ENCODE assay signal across 8 cellular contexts in genomic region chr20:62143976-62144825, GRCh38. TPM values are rescaled to one million over a fixed set of nuclear protein-coding genes. Genes with fewer than 3 reads are reported as not detected.
DNase-seq lines count a peak whose midpoint lies in the region; ATAC-seq, FAIRE-seq and TF ChIP-seq lines count a peak whose summit lies in the region.

No MANE protein-coding gene starts in this region.

- no peaks in the 10 kb centered on the region for H3K27me3 ChIP-seq in BLaER1
- H3K27me3 ChIP-seq in iPS DF 6.9 (ENCODE audit: control insufficient read depth, insufficient read depth, low read length) = no peaks in the 10 kb centered on the region
- no peaks in the 10 kb centered on the region for H3K27me3 ChIP-seq in gastrocnemius medialis

- H3K9me3 ChIP-seq in BLaER1 (no peaks in the 10 kb centered on the region), iPS DF 6.9 (ENCODE audit: control insufficient read depth, insufficient read depth, low read length) (no peaks in the 10 kb centered on the region), gastrocnemius medialis (no peaks in the 10 kb centered on the region)

- no peak for TF ChIP-seq CTCF in astrocyte of the cerebellum (IDR thresholded peaks at IDR 0.05; ENCODE audit: low read depth, low read length, missing control alignments)
- peak in 2 of 5 experiments; percentile 3 to 36 for TF ChIP-seq CTCF in gastrocnemius medialis (IDR thresholded peaks at IDR 0.05 in 4 of 5, conservative IDR thresholded peaks at IDR 0.05 in 1 of 5)

- TF ChIP-seq POLR2A in gastrocnemius medialis (IDR thresholded peaks at IDR 0.05) = peak; percentile 47 to 63

- FAIRE-seq in GM19239 (lab: Jason Lieb, UNC) = peak; percentile 72

- H3K27ac ChIP-seq in BLaER1 (peak overlapping the region; percentile 99), iPS DF 6.9 (ENCODE audit: low read length) (no peak overlapping the region), gastrocnemius medialis (peak overlapping the region; percentile 91 to 96 (median 95))

- peak overlapping the region; percentile 99 for H3K9ac ChIP-seq in BLaER1

- intact Hi-C loops in gastrocnemius medialis (cut with DNase I; ENCODE audit: low total_unique reads) = loop anchor here (1.0 to 10.0 kb wide), 6 partner anchors 22 to 653 kb away; partner anchors contain the start of genes LSM14B, MRGBP, MTG2 and OSBPL2

- ATAC-seq in HG03521 (IDR thresholded peaks at IDR 0.05; ENCODE audit: unreplicated experiment) (peak; percentile 13), SK-N-SH treated with all-trans-retinoic acid at 6 μM for 48 hours (peak; percentile 68), gastrocnemius medialis (peak; percentile 28 to 50)

- in situ Hi-C loops in astrocyte of the cerebellum (cut with HindIII; ENCODE audit: low sequenced_read_pairs) = no loop called here
- in situ Hi-C loops in gastrocnemius medialis (cut with MboI; ENCODE audit: low sequenced_read_pairs in 4 of 4) = loop anchor here in 3 of 4 donors (10.0 to 25.0 kb wide), 2 partner anchors 119 to 132 kb away; no protein-coding TSS in a partner anchor
- in situ Hi-C loops in G401 (cut with HindIII; ENCODE audit: low sequenced_read_pairs) = no loop called here

- DNase-seq in GM19239 (ENCODE audit: insufficient read length, low spot score) (peak; percentile 72), astrocyte of the cerebellum (ENCODE audit: low read depth) (no peak), iPS DF 6.9 (ENCODE audit: low read depth, low spot score) (no peak), gastrocnemius medialis (peak; percentile 48 to 69), G401 (ENCODE audit: low spot score) (no peak)

- H3K4me1 ChIP-seq in BLaER1 (peaks cover 43% of the 10 kb centered on the region), iPS DF 6.9 (ENCODE audit: control insufficient read depth, insufficient read depth, low read length) (peaks cover 5% of the 10 kb centered on the region; the same call in 1 of the 2 replicates), gastrocnemius medialis (peaks cover 45% of the 10 kb centered on the region in 2 donors)

- WGBS in iPS DF 6.9 (ENCODE audit: insufficient coverage, insufficient read length) = no CpG with 5 or more reads among the region's 100 CpGs

- H3K4me2 ChIP-seq in BLaER1 = peak overlapping the region; percentile 96

- H3K36me3 ChIP-seq in BLaER1 (peaks cover 45% of the 10 kb centered on the region), iPS DF 6.9 (ENCODE audit: control insufficient read depth, insufficient read depth, low read length) (peaks cover 7% of the 10 kb centered on the region), gastrocnemius medialis (peaks cover under 1 to 14% of the 10 kb centered on the region in 2 donors)

- peak overlapping the region; percentile 98 for H3K4me3 ChIP-seq in BLaER1
- H3K4me3 ChIP-seq in astrocyte of the cerebellum (ENCODE audit: low read depth, low read length) = peak overlapping the region; percentile 68
- peak overlapping the region; percentile 96 for H3K4me3 ChIP-seq in iPS DF 6.9 (ENCODE audit: low read length)
- H3K4me3 ChIP-seq in gastrocnemius medialis = peak overlapping the region; percentile 74 to 95 (median 86)

- peaks cover 94% of the 10 kb centered on the region for H4K20me1 ChIP-seq in BLaER1

TF ChIP-seq in SK-N-SH treated with all-trans-retinoic acid at 6 μM for 48 hours, 23 proteins besides CTCF, POLR2A, EP300 and RAD21:
- no peak for TF ChIP-seq ZFP30 (CRISPR knock-in tag; IDR thresholded peaks at IDR 0.05)
- no peak for TF ChIP-seq ESRRG (CRISPR knock-in tag; IDR thresholded peaks at IDR 0.05)
- no peak for TF ChIP-seq OSR1 (CRISPR knock-in tag; IDR thresholded peaks at IDR 0.05)
- no peak for TF ChIP-seq ZNF70 (CRISPR knock-in tag; IDR thresholded peaks at IDR 0.05)
- no peak for TF ChIP-seq SNAI2 (CRISPR knock-in tag; IDR thresholded peaks at IDR 0.05)
- no peak for TF ChIP-seq ZC3H10 (CRISPR knock-in tag; IDR thresholded peaks at IDR 0.05)
- TF ChIP-seq, protein P1, sequence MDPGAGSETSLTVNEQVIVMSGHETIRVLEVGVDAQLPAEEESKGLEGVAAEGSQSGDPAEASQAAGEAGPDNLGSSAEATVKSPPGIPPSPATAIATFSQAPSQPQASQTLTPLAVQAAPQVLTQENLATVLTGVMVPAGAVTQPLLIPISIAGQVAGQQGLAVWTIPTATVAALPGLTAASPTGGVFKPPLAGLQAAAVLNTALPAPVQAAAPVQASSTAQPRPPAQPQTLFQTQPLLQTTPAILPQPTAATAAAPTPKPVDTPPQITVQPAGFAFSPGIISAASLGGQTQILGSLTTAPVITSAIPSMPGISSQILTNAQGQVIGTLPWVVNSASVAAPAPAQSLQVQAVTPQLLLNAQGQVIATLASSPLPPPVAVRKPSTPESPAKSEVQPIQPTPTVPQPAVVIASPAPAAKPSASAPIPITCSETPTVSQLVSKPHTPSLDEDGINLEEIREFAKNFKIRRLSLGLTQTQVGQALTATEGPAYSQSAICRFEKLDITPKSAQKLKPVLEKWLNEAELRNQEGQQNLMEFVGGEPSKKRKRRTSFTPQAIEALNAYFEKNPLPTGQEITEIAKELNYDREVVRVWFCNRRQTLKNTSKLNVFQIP (CRISPR knock-in tag; IDR thresholded peaks at IDR 0.05; ENCODE audit: borderline replicate concordance, low read depth) = no peak
- TF ChIP-seq PPARA (CRISPR knock-in tag; IDR thresholded peaks at IDR 0.05; ENCODE audit: borderline replicate concordance) = no peak
- no peak for TF ChIP-seq ZFP3 (CRISPR knock-in tag; IDR thresholded peaks at IDR 0.05)
- no peak for TF ChIP-seq ZNF565 (CRISPR knock-in tag; conservative IDR thresholded peaks at IDR 0.05; ENCODE audit: low read depth)
- TF ChIP-seq, protein P2, sequence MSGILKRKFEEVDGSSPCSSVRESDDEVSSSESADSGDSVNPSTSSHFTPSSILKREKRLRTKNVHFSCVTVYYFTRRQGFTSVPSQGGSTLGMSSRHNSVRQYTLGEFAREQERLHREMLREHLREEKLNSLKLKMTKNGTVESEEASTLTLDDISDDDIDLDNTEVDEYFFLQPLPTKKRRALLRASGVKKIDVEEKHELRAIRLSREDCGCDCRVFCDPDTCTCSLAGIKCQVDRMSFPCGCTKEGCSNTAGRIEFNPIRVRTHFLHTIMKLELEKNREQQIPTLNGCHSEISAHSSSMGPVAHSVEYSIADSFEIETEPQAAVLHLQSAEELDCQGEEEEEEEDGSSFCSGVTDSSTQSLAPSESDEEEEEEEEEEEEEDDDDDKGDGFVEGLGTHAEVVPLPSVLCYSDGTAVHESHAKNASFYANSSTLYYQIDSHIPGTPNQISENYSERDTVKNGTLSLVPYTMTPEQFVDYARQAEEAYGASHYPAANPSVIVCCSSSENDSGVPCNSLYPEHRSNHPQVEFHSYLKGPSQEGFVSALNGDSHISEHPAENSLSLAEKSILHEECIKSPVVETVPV (CRISPR knock-in tag; IDR thresholded peaks at IDR 0.05) = no peak
- TF ChIP-seq TOX (CRISPR knock-in tag; IDR thresholded peaks at IDR 0.05; ENCODE audit: borderline replicate concordance) = no peak

RNA-seq across cellular contexts. Expression of gene SS18L1, which starts 0.6 kb away (rescaled TPM):
- 10 to 100 TPM; 11.5 to 31.8 (median 16.9) TPM for total RNA-seq in gastrocnemius medialis
- 9.6 and 13.2 TPM in 2 replicates for total RNA-seq in G401 (2014; rRNA removed; shearing (Covaris generic))

RNA-seq across cellular contexts. Expression of gene PSMA7, which starts 1.0 kb away (rescaled TPM):
- 1,000 to 10,000 TPM in 2 of 4 donors, 100 to 1,000 TPM in 2; 632 to 1,338 (median 1,003) TPM for total RNA-seq in gastrocnemius medialis
- total RNA-seq in G401 (2014; rRNA removed; shearing (Covaris generic)) = 631 and 699 TPM in 2 replicates

RNA-seq across cellular contexts. Expression of gene LSM14B, which starts 21.9 kb away (rescaled TPM):
- 10 to 100 TPM; 28.0 to 52.5 (median 36.2) TPM for total RNA-seq in gastrocnemius medialis
- total RNA-seq in G401 (2014; rRNA removed; shearing (Covaris generic)) = 73.9 and 86.4 TPM in 2 replicates

RNA-seq across cellular contexts. Expression of gene MTG2, which starts 38.6 kb away (rescaled TPM):
- total RNA-seq in gastrocnemius medialis = 10 to 100 TPM; 21.0 to 50.8 (median 29.3) TPM
- total RNA-seq in G401 (2014; rRNA removed; shearing (Covaris generic)) = 30.6 and 48.2 TPM in 2 replicates

Comparison
In these comparisons a context has a peak if more than half of its experiments do, and no peak if none do; other contexts are left out.
1. DNase-seq: peak in GM19239 (single experiment) and gastrocnemius medialis (2 of 2); none in astrocyte of the cerebellum (single experiment), iPS DF 6.9 (single experiment) and G401 (single experiment).
2. ATAC-seq: peak in every context shown above with its lines; median percentile 68 in SK-N-SH treated with all-trans-retinoic acid at 6 μM for 48 hours; 39 in gastrocnemius medialis; 13 in HG03521.
3. in situ Hi-C loops: an anchor here in gastrocnemius medialis (10.0 to 25.0 kb wide); none called in astrocyte of the cerebellum and G401.
4. Peak in every context shown above with its lines, with median percentiles within 50 percentile points of each other: H3K4me3 ChIP-seq.